8 cellular contexts compared by ENCODE assay signal in the genomic region with DNA sequence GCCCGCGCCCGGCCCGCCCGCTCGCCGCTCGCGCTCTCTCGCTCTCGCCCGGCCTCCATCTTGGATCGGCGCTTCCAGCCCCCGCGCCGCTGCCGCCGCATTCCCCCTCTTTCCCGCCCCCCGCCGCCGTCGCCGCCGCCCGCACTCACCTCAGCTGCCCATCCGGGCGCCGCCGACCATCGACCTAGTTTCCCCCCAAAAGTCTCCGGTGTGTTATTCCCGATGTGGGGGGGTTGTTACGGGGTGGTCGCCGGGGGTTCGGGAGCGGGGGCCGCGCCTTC. TPM values are rescaled to one million over a fixed set of nuclear protein-coding genes. Genes with fewer than 3 reads are reported as not detected.
DNase-seq lines count a peak whose midpoint lies in the region; ATAC-seq and TF ChIP-seq lines count a peak whose summit lies in the region.

No MANE protein-coding gene starts in this region.

- peak overlapping the region; percentile 99 for H3K27ac ChIP-seq in caudate nucleus (ENCODE audit: low read depth, low read length)
- H3K27ac ChIP-seq in uterus, result peak overlapping the region; percentile 99

- no peaks in the 10 kb centered on the region for H3K36me3 ChIP-seq in uterus

- peak overlapping the region; percentile 91 for H3K4me3 Mint-ChIP-seq in activated CD4-positive, alpha-beta T cell treated with anti-CD3 and anti-CD28 coated beads, Interleukin-2, amount 10 ng/mL, durations not matched to agents 7 days and 5 days
- H3K4me3 Mint-ChIP-seq in memory B cell, result peak overlapping the region; percentile 97

- CTCF ChIA-PET in activated CD4-positive, alpha-beta T cell treated with anti-CD3 and anti-CD28 coated beads, Interleukin-2, amount 10 ng/mL, durations not matched to agents 7 days and 5 days (lab: Charles Lee), result interaction anchor here (0.6 to 3.7 kb wide), 72 partner anchors 8 to 684 kb away, joined by 3 to 52 read pairs (median 4); partner anchors contain the start of genes MSL2, NCK1 and PCCB

- H3K4me3 ChIP-seq in HFF-Myc (replicated peaks; ENCODE audit: low read depth, low read length), result peak overlapping the region; percentile 76
- peak overlapping the region; percentile 60 to 62 for H3K4me3 ChIP-seq in uterus

- DNase-seq in activated CD4-positive, alpha-beta T cell treated with anti-CD3 and anti-CD28 coated beads, Interleukin-2, amount 10 ng/mL, durations not matched to agents 7 days and 5 days, result no peak
- DNase-seq in activated CD4-positive, alpha-beta T cell treated with anti-CD3 and anti-CD28 coated beads, Interleukin-2, amount 50 U/mL, for 1 hour, result no peak
- DNase-seq in HFF-Myc (ENCODE audit: extremely low read depth, low read depth) (no peak), NCI-H2227 treated with DMSO at 0.1 percent for 48 hours (lab: John Stamatoyannopoulos, UW) (peak; percentile 54), caudate nucleus (lab: John Stamatoyannopoulos, UW) (peak in 5 of 61 donors; percentile 78 to 93 (median 90)), memory B cell (ENCODE audit: low spot score in 2 of 2) (no peak), uterus (no peak), COR-L47 (lab: John Stamatoyannopoulos, UW) (no peak)

- no peak for TF ChIP-seq POLR2A in uterus (IDR thresholded peaks at IDR 0.05)

- H3K27ac Mint-ChIP-seq in activated CD4-positive, alpha-beta T cell treated with anti-CD3 and anti-CD28 coated beads, Interleukin-2, amount 10 ng/mL, durations not matched to agents 7 days and 5 days, result peak overlapping the region; percentile 99
- H3K27ac Mint-ChIP-seq in memory B cell, result peak overlapping the region; percentile 98

- H3K9me3 Mint-ChIP-seq in activated CD4-positive, alpha-beta T cell treated with anti-CD3 and anti-CD28 coated beads, Interleukin-2, amount 10 ng/mL, durations not matched to agents 7 days and 5 days, result no peaks in the 10 kb centered on the region
- H3K9me3 Mint-ChIP-seq in memory B cell, result no peaks in the 10 kb centered on the region

- no peaks in the 10 kb centered on the region for H3K9me3 ChIP-seq in uterus

- peak; percentile 14 for ATAC-seq in memory B cell (ENCODE audit: low read depth)

- H3K4me1 ChIP-seq in uterus, result no peaks in the 10 kb centered on the region

- no peaks in the 10 kb centered on the region for H3K27me3 Mint-ChIP-seq in activated CD4-positive, alpha-beta T cell treated with anti-CD3 and anti-CD28 coated beads, Interleukin-2, amount 10 ng/mL, durations not matched to agents 7 days and 5 days
- no peaks in the 10 kb centered on the region for H3K27me3 Mint-ChIP-seq in memory B cell

- POLR2A ChIA-PET in activated CD4-positive, alpha-beta T cell treated with anti-CD3 and anti-CD28 coated beads, Interleukin-2, amount 10 ng/mL, durations not matched to agents 7 days and 5 days (lab: Charles Lee), result interaction anchor here (0.8 to 1.5 kb wide), 6 partner anchors 110 to 1330 kb away, joined by 3 to 8 read pairs (median 7); partner anchors contain the start of genes MSL2 and NCK1

- H3K36me3 Mint-ChIP-seq in activated CD4-positive, alpha-beta T cell treated with anti-CD3 and anti-CD28 coated beads, Interleukin-2, amount 10 ng/mL, durations not matched to agents 7 days and 5 days (ENCODE audit: low read depth), result peaks cover 4% of the 10 kb centered on the region
- H3K36me3 Mint-ChIP-seq in memory B cell, result no peaks in the 10 kb centered on the region

- no peaks in the 10 kb centered on the region for H3K27me3 ChIP-seq in uterus

- no peak for TF ChIP-seq CTCF in HFF-Myc (IDR thresholded peaks at IDR 0.05; ENCODE audit: low read depth, low read length, missing control alignments)
- no peak for TF ChIP-seq CTCF in uterus (IDR thresholded peaks at IDR 0.05)

- peaks cover 38% of the 10 kb centered on the region for H3K4me1 Mint-ChIP-seq in activated CD4-positive, alpha-beta T cell treated with anti-CD3 and anti-CD28 coated beads, Interleukin-2, amount 10 ng/mL, durations not matched to agents 7 days and 5 days
- H3K4me1 Mint-ChIP-seq in memory B cell, result peaks cover 34% of the 10 kb centered on the region

- intact Hi-C loops in uterus (cut with DNase I; ENCODE audit: low total_unique reads), result loop anchor here (10.0 kb wide), 1 partner anchor 263 kb away; no protein-coding TSS in a partner anchor

RNA-seq across cellular contexts. Expression of gene STAG1, which starts 0.2 kb away (rescaled TPM):
- 10 to 100 TPM; 40.9 to 45.7 TPM for total RNA-seq in activated CD4-positive, alpha-beta T cell treated with anti-CD3 and anti-CD28 coated beads, Interleukin-2, amount 10 ng/mL, durations not matched to agents 7 days and 5 days
- total RNA-seq in uterus, result 100 to 1,000 TPM in 1 of 4 donors, 10 to 100 TPM in 3; 41.5 to 139 (median 86.0) TPM
